24 cellular contexts compared by ENCODE assay signal in the genomic region with DNA sequence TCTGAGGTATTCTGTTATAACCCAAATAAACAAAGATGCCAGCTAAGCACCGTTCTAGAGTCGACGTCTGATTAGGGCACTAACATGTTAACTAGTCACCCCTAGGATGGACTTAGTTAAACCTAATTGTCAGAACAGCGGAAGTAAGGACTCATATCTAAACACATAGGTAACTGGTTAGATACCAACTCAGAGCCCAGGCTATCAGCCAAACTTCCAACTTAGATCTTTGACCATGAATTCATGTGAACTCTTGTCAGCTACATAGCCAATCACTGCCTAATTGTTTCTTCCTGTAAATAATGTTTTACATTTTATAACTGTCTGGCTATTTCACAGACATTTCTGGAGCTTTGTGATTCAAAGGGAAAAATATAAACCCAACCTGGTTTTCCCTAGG.
DNase-seq lines count a peak whose midpoint lies in the region; ATAC-seq, FAIRE-seq and TF ChIP-seq lines count a peak whose summit lies in the region.
"Had no signal": no experiment of that assay in that cellular context is flagged by ENCODE, and none has a peak within 500 bp of the region (broad histone marks: within the 10 kb centered on the region; RNA-seq: fewer than 3 reads in every experiment).

No MANE protein-coding gene starts in this region.

- ATAC-seq in HG03442 (IDR thresholded peaks at IDR 0.05; ENCODE audit: unreplicated experiment) (no peak), HG03342 (IDR thresholded peaks at IDR 0.05; ENCODE audit: unreplicated experiment) (no peak), GM21526 (IDR thresholded peaks at IDR 0.05; ENCODE audit: low FRiP score, unreplicated experiment) (no peak)
- ATAC-seq: Panc1 had no signal

- no peaks in the 10 kb centered on the region for H3K27me3 Mint-ChIP-seq in T-helper 2 cell treated with Interferon-gamma antibody and Interleukin-4, amounts not matched to agents 5 μg/mL and 100 μg/mL, for 36 hours (ENCODE audit: low read depth)

- peak overlapping the region; percentile 6 to 28 for H3K27ac ChIP-seq in kidney (ENCODE audit: low read depth in 2 of 2, low read length in 2 of 2)
- H3K27ac ChIP-seq: 22Rv1, HL-60 had no signal

- H3K4me2 ChIP-seq in Loucy (ENCODE audit: low read depth, low read length, poor library complexity, severe bottlenecking) = peak overlapping the region; percentile 51

- peak overlapping the region; percentile 11 for H3K9ac ChIP-seq in Loucy (ENCODE audit: low read depth, low read length, poor library complexity, severe bottlenecking)
- H3K9ac ChIP-seq in kidney (ENCODE audit: low read length in 2 of 2) = no peak overlapping the region

- no peak overlapping the region for H3K4me3 ChIP-seq in Loucy (ENCODE audit: low read length, poor library complexity, severe bottlenecking)
- no peak overlapping the region for H3K4me3 ChIP-seq in kidney (ENCODE audit: low read length in 2 of 2)
- H3K4me3 ChIP-seq: MG63 had no signal

- H3F3A ChIP-seq in Loucy (ENCODE audit: low read depth) = no peaks in the 10 kb centered on the region

- peaks cover 57% of the 10 kb centered on the region for H3K36me3 Mint-ChIP-seq in T-helper 2 cell treated with Interferon-gamma antibody and Interleukin-4, amounts not matched to agents 5 μg/mL and 100 μg/mL, for 36 hours (ENCODE audit: low read depth)

- no peak for DNase-seq in T-helper 2 cell treated with Interferon-gamma antibody and Interleukin-4, amounts not matched to agents 5 μg/mL and 100 μg/mL, for 36 hours (ENCODE audit: low spot score)
- DNase-seq in T-helper 2 cell (no peak), kidney (no peak)
- DNase-seq in stimulated activated CD4-positive, alpha-beta T cell treated with anti-CD3 and anti-CD28 coated beads, Interleukin-15, amount 100 ng/mL, for 24 hours = no peak
- DNase-seq: AML-193, DMS79, HFFc6, IMR-90, Karpas-422, MG63, NCI-H1048, NCI-H1436 treated with DMSO at 0.1 percent for 48 hours, NCI-H2029 treated with DMSO at 0.1 percent for 48 hours, NCI-H2171, NCI-H446, SW 1271 had no signal

- H3K27me3 ChIP-seq in Loucy (ENCODE audit: insufficient read depth, low read length, poor library complexity, severe bottlenecking) = no peaks in the 10 kb centered on the region
- H3K27me3 ChIP-seq: MG63 had no signal

- intact Hi-C loops in kidney (cut with DNase I) = no loop called here

- H3K4me1 ChIP-seq in Loucy (ENCODE audit: insufficient read depth, low read length, poor library complexity, severe bottlenecking) = peaks cover 23% of the 10 kb centered on the region
- peaks cover 0 to 5% of the 10 kb centered on the region in 2 donors for H3K4me1 ChIP-seq in kidney (ENCODE audit: control insufficient read depth in 1 of 2, insufficient read depth in 1 of 2, low read depth in 1 of 2, low read length in 2 of 2)

- no peaks in the 10 kb centered on the region for H3K9me2 ChIP-seq in Loucy (replicated peaks; ENCODE audit: low read depth, low read length)

- TF ChIP-seq CTCF in Loucy (conservative IDR thresholded peaks at IDR 0.05; ENCODE audit: low read length) (no peak), kidney (IDR thresholded peaks at IDR 0.05; ENCODE audit: borderline replicate concordance, extremely low read depth, insufficient read depth) (no peak)

- peaks cover 38% of the 10 kb centered on the region for H3K4me1 Mint-ChIP-seq in T-helper 2 cell treated with Interferon-gamma antibody and Interleukin-4, amounts not matched to agents 5 μg/mL and 100 μg/mL, for 36 hours (ENCODE audit: low read depth)

- no peak overlapping the region for H2AFZ ChIP-seq in Loucy (ENCODE audit: low read length)

- H3K36me3 ChIP-seq in Loucy (ENCODE audit: insufficient read depth, low read length) = peaks cover 26% of the 10 kb centered on the region
- no peaks in the 10 kb centered on the region for H3K36me3 ChIP-seq in kidney (ENCODE audit: control insufficient read depth in 1 of 2, insufficient read depth in 2 of 2, low read length in 2 of 2)

- H3K27ac Mint-ChIP-seq in T-helper 2 cell treated with Interferon-gamma antibody and Interleukin-4, amounts not matched to agents 5 μg/mL and 100 μg/mL, for 36 hours = peak overlapping the region; percentile 31
- H3K27ac Mint-ChIP-seq: HFFc6 had no signal

- H3K9me3 ChIP-seq in Loucy (ENCODE audit: insufficient read depth, low read depth, low read length) = peaks cover 3% of the 10 kb centered on the region; the same call in 1 of the 2 replicates
- H3K9me3 ChIP-seq in kidney (ENCODE audit: control insufficient read depth in 1 of 2, low read length in 2 of 2) = no peaks in the 10 kb centered on the region
- H3K9me3 ChIP-seq: MG63 had no signal

- H4K20me1 ChIP-seq in Loucy (ENCODE audit: insufficient read depth, low read length, poor library complexity, severe bottlenecking) = no peaks in the 10 kb centered on the region

- H3K9me3 Mint-ChIP-seq in T-helper 2 cell treated with Interferon-gamma antibody and Interleukin-4, amounts not matched to agents 5 μg/mL and 100 μg/mL, for 36 hours = peaks cover 9% of the 10 kb centered on the region
- H3K9me3 Mint-ChIP-seq: HFFc6 had no signal

- no peak for FAIRE-seq in kidney (lab: Jason Lieb, UNC)
- FAIRE-seq: H54 had no signal

- no peaks in the 10 kb centered on the region for H3K79me2 ChIP-seq in Loucy (ENCODE audit: insufficient read depth, low read length)

- H3K4me3 Mint-ChIP-seq in T-helper 2 cell treated with Interferon-gamma antibody and Interleukin-4, amounts not matched to agents 5 μg/mL and 100 μg/mL, for 36 hours = no peak overlapping the region
- H3K4me3 Mint-ChIP-seq: HFFc6 had no signal
